Comparison of ENCODE assay signal across 21 cellular contexts in genomic region chr6:108752733-108753392, GRCh38.
DNase-seq lines count a peak whose midpoint lies in the region; ATAC-seq and TF ChIP-seq lines count a peak whose summit lies in the region.
"Had no signal": no experiment of that assay in that cellular context is flagged by ENCODE, and none has a peak within 500 bp of the region (broad histone marks: within the 10 kb centered on the region; RNA-seq: fewer than 3 reads in every experiment).

No MANE protein-coding gene starts in this region.

- no peaks in the 10 kb centered on the region for H3K79me2 ChIP-seq in hepatocyte

- no peaks in the 10 kb centered on the region for H4K20me1 ChIP-seq in hepatocyte (ENCODE audit: insufficient read depth, poor library complexity, severe bottlenecking)

- peak; percentile 66 for ATAC-seq in left lobe of liver
- no peak for ATAC-seq in heart right ventricle
- ATAC-seq in left cardiac atrium: no peak
- ATAC-seq: activated naive CD8-positive, alpha-beta T cell treated with anti-CD3 and anti-CD28 coated beads, Interleukin-2, amount 50 U/mL, for 24 hours; naive thymus-derived CD4-positive, alpha-beta T cell; WTC11 had no signal

- H3K36me3 ChIP-seq in heart right ventricle (no peaks in the 10 kb centered on the region), hepatocyte (replicated peaks; ENCODE audit: insufficient read depth, low read depth) (no peaks in the 10 kb centered on the region)
- H3K36me3 ChIP-seq: brain microvascular endothelial cell, stomach, upper lobe of left lung had no signal

- H3K27me3 ChIP-seq in heart right ventricle (no peaks in the 10 kb centered on the region), hepatocyte (no peaks in the 10 kb centered on the region)
- H3K27me3 ChIP-seq: brain microvascular endothelial cell, stomach, upper lobe of left lung had no signal

- no peak overlapping the region for H2AFZ ChIP-seq in hepatocyte

- H3K4me3 ChIP-seq in LNCaP clone FGC (ENCODE audit: low read depth, low read length) (no peak overlapping the region), heart right ventricle (no peak overlapping the region), hepatocyte (no peak overlapping the region)
- H3K4me3 ChIP-seq: coronary artery, stomach, upper lobe of left lung had no signal

- peaks cover 4 to 28% (median 12%) of the 10 kb centered on the region in 9 donors for H3K4me1 ChIP-seq in heart right ventricle
- peaks cover 14% of the 10 kb centered on the region for H3K4me1 ChIP-seq in hepatocyte (ENCODE audit: insufficient read depth)

- no peak overlapping the region for H3K4me2 ChIP-seq in hepatocyte

- DNase-seq in LNCaP clone FGC (ENCODE audit: low read depth): peak; percentile 89
- peak; percentile 80 for DNase-seq in NCI-H82 treated with DMSO at 0.1 percent for 48 hours (lab: John Stamatoyannopoulos, UW; ENCODE audit: unreplicated experiment)
- peak; percentile 41 for DNase-seq in left lobe of liver (ENCODE audit: low spot score)
- no peak for DNase-seq in kidney tubule cell (ENCODE audit: low spot score)
- no peak for DNase-seq in heart right ventricle
- DNase-seq in left cardiac atrium: no peak
- no peak for DNase-seq in hepatocyte (ENCODE audit: low spot score)
- DNase-seq: activated CD4-positive, alpha-beta T cell treated with anti-CD3 and anti-CD28 coated beads, Interleukin-2, amount 50 U/mL, for 4 hours; activated gamma-delta T cell; activated naive CD8-positive, alpha-beta T cell treated with anti-CD3 and anti-CD28 coated beads, Interleukin-2, amount 50 U/mL, for 24 hours; brain microvascular endothelial cell; GF-D8; H7; kidney glomerular epithelial cell; naive thymus-derived CD4-positive, alpha-beta T cell; NCI-H187; stomach; upper lobe of left lung had no signal

- TF ChIP-seq CTCF in C4-2B (conservative IDR thresholded peaks at IDR 0.05) (no peak), LNCaP clone FGC (IDR thresholded peaks at IDR 0.05; ENCODE audit: control insufficient read depth, extremely low read depth, insufficient read depth) (no peak), heart right ventricle (IDR thresholded peaks at IDR 0.05) (no peak), hepatocyte (IDR thresholded peaks at IDR 0.05; ENCODE audit: poor library complexity) (no peak)

- intact Hi-C loops in heart right ventricle (cut with DNase I) (no loop called here), left cardiac atrium (cut with DNase I) (no loop called here)

- H3K27ac ChIP-seq in C4-2B (peak overlapping the region; percentile 49), heart right ventricle (no peak overlapping the region), hepatocyte (no peak overlapping the region)
- H3K27ac ChIP-seq: brain microvascular endothelial cell, coronary artery, stomach, upper lobe of left lung had no signal

- WGBS in heart right ventricle, 2 donors: 77% methylated on average over 8 of the region's 8 CpGs
- WGBS in hepatocyte (ENCODE audit: low lambda C conversion rate, missing lambda C conversion rate): 43% methylated on average over 8 of the region's 8 CpGs

- H3K9me3 ChIP-seq in heart right ventricle: no peaks in the 10 kb centered on the region
- no peaks in the 10 kb centered on the region for H3K9me3 ChIP-seq in hepatocyte (ENCODE audit: low read depth)
- H3K9me3 ChIP-seq: stomach, upper lobe of left lung had no signal

- no peaks in the 10 kb centered on the region for H3K9me2 ChIP-seq in hepatocyte (replicated peaks; ENCODE audit: insufficient read depth)

Comparison
In these comparisons a context has a peak if more than half of its experiments do, and no peak if none do; other contexts are left out.
1. DNase-seq: peak in LNCaP clone FGC (single experiment), NCI-H82 treated with DMSO at 0.1 percent for 48 hours (single experiment) and left lobe of liver (single experiment); none in kidney tubule cell (single experiment), heart right ventricle (0 of 2), left cardiac atrium (single experiment) and hepatocyte (single experiment).